In the genomic region with DNA sequence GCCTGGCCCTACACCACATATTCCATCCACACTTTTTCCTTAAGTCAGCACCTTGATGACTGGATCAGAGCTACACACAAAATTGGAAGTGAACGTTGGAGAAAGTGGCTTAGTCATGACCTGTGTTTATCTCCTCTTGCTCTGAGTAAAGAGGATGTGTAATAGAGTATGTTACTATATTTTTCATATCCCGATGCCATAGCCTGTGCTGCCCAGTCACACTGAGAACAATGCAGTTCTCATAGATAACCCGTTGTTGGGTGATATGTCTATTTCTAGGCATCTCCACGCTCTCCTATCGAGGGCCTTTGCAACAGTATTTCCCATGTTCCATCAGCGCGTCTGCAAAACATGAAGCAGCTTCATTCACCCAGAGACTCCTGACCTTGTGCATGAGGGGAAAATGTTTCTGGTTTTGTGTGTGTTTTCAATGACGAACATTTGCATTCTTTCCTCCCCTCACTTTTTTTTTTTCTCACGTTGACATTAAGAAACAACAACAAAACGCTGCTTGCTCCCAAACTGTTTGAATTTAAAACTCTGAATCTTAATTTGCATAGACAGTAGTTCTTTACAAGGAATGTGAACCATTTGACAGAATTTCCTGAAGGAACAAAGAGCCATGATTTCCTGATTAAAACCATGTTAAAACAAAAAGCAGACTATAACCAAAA, we compare ENCODE assay signal across 9 cellular contexts. TPM values are rescaled to one million over a fixed set of nuclear protein-coding genes. Genes with fewer than 3 reads are reported as not detected.
DNase-seq lines count a peak whose midpoint lies in the region; ATAC-seq and TF ChIP-seq lines count a peak whose summit lies in the region.
"Had no signal": no experiment of that assay in that cellular context is flagged by ENCODE, and none has a peak within 500 bp of the region (broad histone marks: within the 10 kb centered on the region; RNA-seq: fewer than 3 reads in every experiment).

No MANE protein-coding gene starts in this region.

- peak overlapping the region; percentile 32 for H3K4me2 ChIP-seq in osteoblast (ENCODE audit: insufficient read depth, low read length)

- no peaks in the 10 kb centered on the region for H3K36me3 ChIP-seq in Panc1 (ENCODE audit: control insufficient read depth, insufficient read depth, low read length)
- no peaks in the 10 kb centered on the region for H3K36me3 ChIP-seq in osteoblast (ENCODE audit: insufficient read depth, low read length)

- intact Hi-C loops in Panc1 (cut with micrococcal nuclease; ENCODE audit: unreplicated experiment), result loop anchor here (5.0 kb wide), 1 partner anchor 43 kb away; the partner anchor contains the start of gene GRK5
- intact Hi-C loops in CD4-positive, alpha-beta T cell (cut with DNase I, micrococcal nuclease), result no loop called here

- no peak overlapping the region for H3K27ac Mint-ChIP-seq in CD4-positive, alpha-beta T cell

- H2AFZ ChIP-seq in osteoblast (ENCODE audit: low read length), result no peak overlapping the region

- peak; percentile 45 for ATAC-seq in Panc1
- ATAC-seq in CD4-positive, alpha-beta T cell (ENCODE audit: poor library complexity), result no peak

- no TSS peak for BruUV-seq in Panc1 (replicated peaks; lab: Mats Ljungman, UMichigan)

- H3K9me3 Mint-ChIP-seq in CD4-positive, alpha-beta T cell, result no peaks in the 10 kb centered on the region

- peaks cover 86% of the 10 kb centered on the region for H3K4me1 ChIP-seq in Panc1 (ENCODE audit: control insufficient read depth, insufficient read depth, low read length)
- peaks cover 53% of the 10 kb centered on the region for H3K4me1 ChIP-seq in osteoblast (ENCODE audit: insufficient read depth, low read length)

- H3K27me3 ChIP-seq in Panc1 (ENCODE audit: control insufficient read depth, insufficient read depth, low read length), result no peaks in the 10 kb centered on the region
- H3K27me3 ChIP-seq in osteoblast (ENCODE audit: insufficient read depth, low read length), result no peaks in the 10 kb centered on the region
- H3K27me3 ChIP-seq in CD4-positive, alpha-beta T cell (ENCODE audit: control insufficient read depth, insufficient read depth, low read length), result no peaks in the 10 kb centered on the region

- no peaks in the 10 kb centered on the region for H3K79me2 ChIP-seq in osteoblast (ENCODE audit: insufficient read depth, low read length)

- CTCF ChIA-PET in Panc1 (lab: Charles Lee), result interaction anchor here (0.6 to 1.8 kb wide), 3 partner anchors 14 to 41 kb away, joined by 3 to 8 read pairs (median 3); no protein-coding TSS in a partner anchor
- CTCF ChIA-PET in CD4-positive, alpha-beta T cell (lab: Charles Lee), result interaction anchor here (1.6 kb wide), 1 partner anchor 44 kb away, joined by 3 read pairs; no protein-coding TSS in a partner anchor

- H3K36me3 Mint-ChIP-seq in CD4-positive, alpha-beta T cell (ENCODE audit: low read depth), result no peaks in the 10 kb centered on the region

- no peaks in the 10 kb centered on the region for H3K27me3 Mint-ChIP-seq in CD4-positive, alpha-beta T cell

- H3K4me1 Mint-ChIP-seq in CD4-positive, alpha-beta T cell (ENCODE audit: low read depth), result peaks cover 18% of the 10 kb centered on the region

- DNase-seq in COLO829 (ENCODE audit: low spot score), result peak; percentile 24
- peak; percentile 94 for DNase-seq in Panc1 (ENCODE audit: low read depth, low spot score)
- DNase-seq in epithelial cell of prostate (ENCODE audit: low read depth, low spot score), result peak; percentile 62
- peak; percentile 93 for DNase-seq in osteoblast (ENCODE audit: insufficient read length, low spot score, missing footprints)
- DNase-seq in germinal center (ENCODE audit: low spot score), result no peak
- no peak for DNase-seq in CD4-positive, alpha-beta T cell
- DNase-seq in NCI-H2196 (lab: John Stamatoyannopoulos, UW; ENCODE audit: unreplicated experiment), result no peak
- no peak for DNase-seq in cerebellum (ENCODE audit: low spot score)
- DNase-seq: NCI-H1436 treated with DMSO at 0.1 percent for 48 hours had no signal

- H3K4me3 Mint-ChIP-seq in CD4-positive, alpha-beta T cell, result no peak overlapping the region

- no peaks in the 10 kb centered on the region for H3K9me3 ChIP-seq in Panc1 (ENCODE audit: control insufficient read depth, insufficient read depth, low read depth, low read length)
- no peaks in the 10 kb centered on the region for H3K9me3 ChIP-seq in osteoblast (ENCODE audit: low read depth, low read length)
- H3K9me3 ChIP-seq in CD4-positive, alpha-beta T cell (ENCODE audit: control insufficient read depth, low read length), result no peaks in the 10 kb centered on the region

- peak overlapping the region; percentile 93 for H3K27ac ChIP-seq in Panc1 (ENCODE audit: low read length)
- no peak overlapping the region for H3K27ac ChIP-seq in epithelial cell of prostate
- peak overlapping the region; percentile 92 for H3K27ac ChIP-seq in osteoblast (ENCODE audit: low read depth, low read length)
- H3K27ac ChIP-seq in CD4-positive, alpha-beta T cell (ENCODE audit: low read depth, low read length), result no peak overlapping the region

- TF ChIP-seq CTCF in Panc1 (IDR thresholded peaks at IDR 0.05), result no peak
- TF ChIP-seq CTCF in osteoblast (IDR thresholded peaks at IDR 0.05; ENCODE audit: extremely low read depth, low read depth, low read length), result no peak
- TF ChIP-seq CTCF in CD4-positive, alpha-beta T cell (IDR thresholded peaks at IDR 0.05), result no peak

- H4K20me1 ChIP-seq in osteoblast (ENCODE audit: insufficient read depth, low read length), result no peaks in the 10 kb centered on the region

- in situ Hi-C loops in Panc1 (cut with HindIII; ENCODE audit: low pct_unique_long_range_greater_than_20kb, low sequenced_read_pairs), result no loop called here

- POLR2A ChIA-PET in Panc1 (lab: Charles Lee), result no interaction called here
- POLR2A ChIA-PET in CD4-positive, alpha-beta T cell (lab: Charles Lee), result no interaction called here

- H3K4me3 ChIP-seq in Panc1 (ENCODE audit: low read depth in 2 of 2, low read length in 2 of 2) (peak overlapping the region in 1 of 2 experiments; percentile 12; a peak in 2 of 4 replicates), osteoblast (ENCODE audit: insufficient read depth, low read length) (no peak overlapping the region)

RNA-seq across cellular contexts. Expression of gene GRK5, which starts 43.4 kb away (rescaled TPM):
- total RNA-seq in Panc1 (2021; ENCODE audit: unreplicated experiment) (29.0 TPM), osteoblast (1.5 and 1.8 TPM in 2 replicates), cerebellum (14.4 TPM)
- polyA plus RNA-seq in Panc1 (2012; ENCODE audit: insufficient read length), result 23.6 TPM
- 10 to 100 TPM; 19.2 to 20.8 TPM for total RNA-seq in CD4-positive, alpha-beta T cell

Comparison
In these comparisons a context has a peak if more than half of its experiments do, and no peak if none do; other contexts are left out.
1. DNase-seq: peak in COLO829 (single experiment), Panc1 (single experiment), epithelial cell of prostate (single experiment) and osteoblast (single experiment); none in germinal center (single experiment), CD4-positive, alpha-beta T cell (0 of 10), NCI-H2196 (single experiment) and cerebellum (single experiment).
2. H3K27ac ChIP-seq: peak in Panc1 (single experiment) and osteoblast (single experiment); none in epithelial cell of prostate (single experiment) and CD4-positive, alpha-beta T cell (single experiment).